ENCODE assay signal across 2 cellular contexts in the genomic region with DNA sequence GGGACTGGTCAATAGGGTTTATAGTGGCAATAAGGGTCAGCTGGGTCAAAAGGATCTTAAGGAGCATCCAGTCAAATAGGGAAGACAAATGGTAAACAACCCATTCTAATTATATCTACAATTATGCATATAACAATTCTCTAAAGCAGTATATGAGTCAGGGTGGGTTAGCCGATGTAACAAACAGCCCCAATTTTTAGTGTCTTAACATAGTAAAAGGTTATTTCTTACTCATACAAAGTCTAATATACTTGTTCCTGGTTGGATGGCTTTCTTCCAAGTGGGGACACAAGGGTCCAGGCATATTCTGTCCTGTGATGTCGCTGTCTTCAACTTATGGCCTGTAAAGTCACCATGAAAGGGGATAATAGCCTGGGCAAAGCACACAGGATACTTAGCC.
TF ChIP-seq lines count a peak whose summit lies in the region.

No MANE protein-coding gene starts in this region.

TF ChIP-seq in HepG2, 621 proteins besides CTCF, POLR2A, EP300 and RAD21:
- TF ChIP-seq KLF16 (CRISPR knock-in tag; IDR thresholded peaks at IDR 0.05) (no peak), ZNF12 (CRISPR knock-in tag; IDR thresholded peaks at IDR 0.05) (peak; percentile 95)

TF ChIP-seq in K562, 482 proteins besides CTCF, POLR2A, EP300 and RAD21:
- TF ChIP-seq, protein P1, sequence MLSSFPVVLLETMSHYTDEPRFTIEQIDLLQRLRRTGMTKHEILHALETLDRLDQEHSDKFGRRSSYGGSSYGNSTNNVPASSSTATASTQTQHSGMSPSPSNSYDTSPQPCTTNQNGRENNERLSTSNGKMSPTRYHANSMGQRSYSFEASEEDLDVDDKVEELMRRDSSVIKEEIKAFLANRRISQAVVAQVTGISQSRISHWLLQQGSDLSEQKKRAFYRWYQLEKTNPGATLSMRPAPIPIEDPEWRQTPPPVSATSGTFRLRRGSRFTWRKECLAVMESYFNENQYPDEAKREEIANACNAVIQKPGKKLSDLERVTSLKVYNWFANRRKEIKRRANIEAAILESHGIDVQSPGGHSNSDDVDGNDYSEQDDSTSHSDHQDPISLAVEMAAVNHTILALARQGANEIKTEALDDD (IDR thresholded peaks at IDR 0.05) = no peak
- TF ChIP-seq ZNF12 (CRISPR knock-in tag; IDR thresholded peaks at IDR 0.05) (peak; percentile 88; the same call in 1 of the 2 replicates), ZNF785 (CRISPR knock-in tag; IDR thresholded peaks at IDR 0.05) (no peak)
